In the genomic region with DNA sequence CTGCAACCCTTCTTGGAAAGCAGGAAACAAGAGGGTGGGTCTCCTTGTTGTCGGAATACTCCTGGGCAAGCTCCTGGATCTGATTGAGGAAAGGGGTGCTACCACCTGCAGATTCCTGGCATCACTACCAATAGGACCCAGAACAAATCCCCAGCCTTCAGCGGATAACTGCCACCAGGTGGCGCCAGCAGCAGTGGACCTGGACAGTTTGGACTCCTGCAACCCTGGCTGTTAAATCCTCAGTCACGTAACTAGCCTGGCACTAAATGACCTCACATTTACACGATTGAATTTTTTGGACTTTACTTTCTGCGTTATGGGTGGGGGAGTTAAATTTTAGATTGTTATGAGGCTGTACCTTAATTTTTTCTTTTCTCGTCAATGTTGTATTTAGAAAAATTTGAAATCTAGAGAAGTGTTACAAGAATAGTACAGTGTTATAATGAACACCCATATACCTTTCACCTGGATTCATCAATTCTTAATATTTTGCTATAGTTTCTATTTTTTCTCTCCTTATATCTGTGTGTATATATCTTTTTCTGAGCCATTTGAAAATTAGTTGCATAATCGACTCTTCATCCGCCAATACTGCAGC, we compare ENCODE assay signal across 8 cellular contexts.
DNase-seq lines count a peak whose midpoint lies in the region; ATAC-seq and TF ChIP-seq lines count a peak whose summit lies in the region.

No MANE protein-coding gene starts in this region.

- no peak overlapping the region for H3K27ac ChIP-seq in CD8-positive, alpha-beta T cell (ENCODE audit: low read depth, low read length)
- no peak overlapping the region for H3K27ac ChIP-seq in esophagus muscularis mucosa (replicated peaks in 1 of 4)
- no peak overlapping the region for H3K27ac ChIP-seq in upper lobe of left lung

- no peaks in the 10 kb centered on the region for H3K4me1 ChIP-seq in CD8-positive, alpha-beta T cell (ENCODE audit: insufficient read depth, low read length)
- H3K4me1 ChIP-seq in esophagus muscularis mucosa: no peaks in the 10 kb centered on the region
- H3K4me1 ChIP-seq in upper lobe of left lung: no peaks in the 10 kb centered on the region

- 34% methylated on average over 9 of the region's 9 CpGs for WGBS in esophagus muscularis mucosa
- 35% methylated on average over 8 to 9 of the region's 9 CpGs for WGBS in upper lobe of left lung, 2 donors

- H3K36me3 ChIP-seq in CD8-positive, alpha-beta T cell (ENCODE audit: insufficient read depth, low read length): no peaks in the 10 kb centered on the region
- H3K36me3 ChIP-seq in esophagus muscularis mucosa: no peaks in the 10 kb centered on the region
- H3K36me3 ChIP-seq in upper lobe of left lung: no peaks in the 10 kb centered on the region

- H3K4me1 Mint-ChIP-seq in CD8-positive, alpha-beta T cell (ENCODE audit: low read depth): no peaks in the 10 kb centered on the region
- H3K4me1 Mint-ChIP-seq in nephron: peaks cover 10% of the 10 kb centered on the region

- peaks cover 3% of the 10 kb centered on the region for H3K27me3 Mint-ChIP-seq in CD8-positive, alpha-beta T cell (ENCODE audit: low read depth)
- peaks cover 8% of the 10 kb centered on the region for H3K27me3 Mint-ChIP-seq in nephron (ENCODE audit: low read depth)

- H3K9me3 ChIP-seq in CD8-positive, alpha-beta T cell (ENCODE audit: low read length): no peaks in the 10 kb centered on the region
- no peaks in the 10 kb centered on the region for H3K9me3 ChIP-seq in esophagus muscularis mucosa
- H3K9me3 ChIP-seq in upper lobe of left lung: no peaks in the 10 kb centered on the region

- TF ChIP-seq CTCF in CD8-positive, alpha-beta T cell (IDR thresholded peaks at IDR 0.05): peak; percentile 51
- TF ChIP-seq CTCF in esophagus muscularis mucosa (IDR thresholded peaks at IDR 0.05): peak; percentile 19 to 59 (median 39)
- peak; percentile 61 to 81 (median 74) for TF ChIP-seq CTCF in nephron (IDR thresholded peaks at IDR 0.05; ENCODE audit: unreplicated experiment in 3 of 3)
- peak; percentile 50 to 70 (median 56) for TF ChIP-seq CTCF in upper lobe of left lung (IDR thresholded peaks at IDR 0.05)

- no peak for ATAC-seq in CD8-positive, alpha-beta T cell
- peak; percentile 64 for ATAC-seq in HG03196 (IDR thresholded peaks at IDR 0.05; ENCODE audit: unreplicated experiment)
- peak; percentile 73 to 80 for ATAC-seq in upper lobe of left lung (ENCODE audit: low FRiP score in 2 of 2)

- intact Hi-C loops in CD8-positive, alpha-beta T cell (cut with DNase I, micrococcal nuclease): no loop called here
- intact Hi-C loops in esophagus muscularis mucosa (cut with DNase I): no loop called here

- DNase-seq in CD8-positive, alpha-beta T cell: peak in 4 of 7 experiments; percentile 9 to 31 (median 15)
- DNase-seq in GM19238 (ENCODE audit: insufficient read length, low spot score) (peak; percentile 47), NCI-H2227 (lab: John Stamatoyannopoulos, UW; ENCODE audit: unreplicated experiment) (peak; percentile 68), esophagus muscularis mucosa (ENCODE audit: extremely low spot score) (no peak), upper lobe of left lung (peak in 1 of 2 donors; percentile 69)
- DNase-seq in activated CD4-positive, alpha-beta T cell treated with anti-CD3 and anti-CD28 coated beads, Interleukin-2, amount 50 U/mL, for 4 hours: peak; percentile 5 to 14

- TF ChIP-seq POLR2A in esophagus muscularis mucosa (IDR thresholded peaks at IDR 0.05; ENCODE audit: low read depth) (no peak), upper lobe of left lung (IDR thresholded peaks at IDR 0.05) (no peak)

- no peaks in the 10 kb centered on the region for H3K27me3 ChIP-seq in CD8-positive, alpha-beta T cell (ENCODE audit: insufficient read depth, low read length)
- H3K27me3 ChIP-seq in esophagus muscularis mucosa: peaks cover 0 to 10% (median 0%) of the 10 kb centered on the region in 4 donors
- H3K27me3 ChIP-seq in upper lobe of left lung: no peaks in the 10 kb centered on the region

- H3K9me3 Mint-ChIP-seq in CD8-positive, alpha-beta T cell: no peaks in the 10 kb centered on the region
- H3K9me3 Mint-ChIP-seq in nephron: no peaks in the 10 kb centered on the region

- no peaks in the 10 kb centered on the region for H3K36me3 Mint-ChIP-seq in CD8-positive, alpha-beta T cell
- no peaks in the 10 kb centered on the region for H3K36me3 Mint-ChIP-seq in nephron (ENCODE audit: low read depth)

- POLR2A ChIA-PET in CD8-positive, alpha-beta T cell (lab: Charles Lee): no interaction called here

- TF ChIP-seq EP300 in esophagus muscularis mucosa (IDR thresholded peaks at IDR 0.05) (no peak), upper lobe of left lung (IDR thresholded peaks at IDR 0.05) (no peak)

- CTCF ChIA-PET in CD8-positive, alpha-beta T cell (lab: Charles Lee): interaction anchor here (0.6 kb wide), 1 partner anchor 377 kb away, joined by 3 read pairs; no protein-coding TSS in a partner anchor

- no peak overlapping the region for H3K27ac Mint-ChIP-seq in CD8-positive, alpha-beta T cell
- H3K27ac Mint-ChIP-seq in nephron: no peak overlapping the region

- H3K4me3 Mint-ChIP-seq in CD8-positive, alpha-beta T cell: no peak overlapping the region
- no peak overlapping the region for H3K4me3 Mint-ChIP-seq in nephron

- H3K4me3 ChIP-seq in CD8-positive, alpha-beta T cell (ENCODE audit: low read depth, low read length): no peak overlapping the region
- H3K4me3 ChIP-seq in esophagus muscularis mucosa (no peak overlapping the region), upper lobe of left lung (no peak overlapping the region)
